16 cellular contexts compared by ENCODE assay signal in genomic region chr2:172207916-172208315, GRCh38.
DNase-seq lines count a peak whose midpoint lies in the region; ATAC-seq and TF ChIP-seq lines count a peak whose summit lies in the region.
"Had no signal": no experiment of that assay in that cellular context is flagged by ENCODE, and none has a peak within 500 bp of the region (broad histone marks: within the 10 kb centered on the region; RNA-seq: fewer than 3 reads in every experiment).

No MANE protein-coding gene starts in this region.

- no peak for TF ChIP-seq RAD21 in IMR-90 (IDR thresholded peaks at IDR 0.05; ENCODE audit: low read length)

- in situ Hi-C loops in IMR-90 (cut with MboI; ENCODE audit: low sequenced_read_pairs) = no loop called here

- peak overlapping the region; percentile 84; the same call in 1 of the 2 replicates for H2BK120ac ChIP-seq in IMR-90 (ENCODE audit: low read depth, low read length)

- H2AK9ac ChIP-seq in IMR-90 (replicated peaks; ENCODE audit: low read depth, low read length, poor library complexity) = no peak overlapping the region

- no peak for TF ChIP-seq CTCF in IMR-90 (conservative IDR thresholded peaks at IDR 0.05; ENCODE audit: low read depth, low read length)
- TF ChIP-seq CTCF in choroid plexus epithelial cell (conservative IDR thresholded peaks at IDR 0.05; ENCODE audit: low read depth, low read length) = no peak
- TF ChIP-seq CTCF in mucosa of descending colon (IDR thresholded peaks at IDR 0.05) = no peak
- TF ChIP-seq CTCF in GM20000 (IDR thresholded peaks at IDR 0.05; ENCODE audit: extremely low read depth, missing control alignments) = no peak

- H3K9me3 ChIP-seq in IMR-90 (ENCODE audit: control insufficient read depth, insufficient read depth, low read length) = no peaks in the 10 kb centered on the region
- no peaks in the 10 kb centered on the region for H3K9me3 ChIP-seq in mucosa of descending colon

- ATAC-seq in IMR-90 (ENCODE audit: low read depth) (peak; percentile 33; the same call in 1 of the 2 replicates), mucosa of descending colon (peak; percentile 73), HG02938 (IDR thresholded peaks at IDR 0.05; ENCODE audit: unreplicated experiment) (no peak)
- ATAC-seq: GM23338, Panc1 had no signal

- peak overlapping the region; percentile 15 for H2BK5ac ChIP-seq in IMR-90 (ENCODE audit: low read depth, low read length, poor library complexity, severe bottlenecking)

- dilution Hi-C loops in IMR-90 (cut with HindIII; ENCODE audit: low sequenced_read_pairs, unreplicated experiment) = no loop called here

- BruUV-seq in IMR-90 (replicated peaks; lab: Mats Ljungman, UMichigan) = no TSS peak

- no peak overlapping the region for H4K91ac ChIP-seq in IMR-90 (ENCODE audit: insufficient read depth, low read depth, low read length)

- H3K14ac ChIP-seq in IMR-90 (replicated peaks; ENCODE audit: low read depth, low read length) = no peak overlapping the region

- WGBS in IMR-90 (ENCODE audit: extremely low coverage in 2 of 2, insufficient read length in 1 of 2), 2 experiments = no CpG with 5 or more reads among the region's 5 CpGs

- H2BK20ac ChIP-seq in IMR-90 (ENCODE audit: low read depth, low read length) = peak overlapping the region; percentile 77; the same call in 1 of the 2 replicates

- no peak overlapping the region for H3K56ac ChIP-seq in IMR-90 (ENCODE audit: extremely low read depth, insufficient read depth, low read length)

- H3K9ac ChIP-seq in IMR-90 (ENCODE audit: low read depth, low read length) = no peak overlapping the region

- H2AK5ac ChIP-seq in IMR-90 (ENCODE audit: low read depth, low read length) = no peak overlapping the region

- CTCF ChIA-PET in IMR-90 (lab: Yijun Ruan, JAX) = interaction anchor here (0.6 to 0.8 kb wide), 3 partner anchors 24 to 254 kb away, joined by 3 to 5 read pairs (median 3); no protein-coding TSS in a partner anchor

- H4K20me1 ChIP-seq in IMR-90 (ENCODE audit: insufficient read depth, low read length) = no peaks in the 10 kb centered on the region

- H3K23ac ChIP-seq in IMR-90 (ENCODE audit: low read depth, low read length) = no peak overlapping the region

- no peak overlapping the region for H3K4ac ChIP-seq in IMR-90 (ENCODE audit: low read depth, low read length)

- intact Hi-C loops in IMR-90 (cut with micrococcal nuclease) (loop anchor here (2.0 kb wide), 1 partner anchor 253 kb away; no protein-coding TSS in a partner anchor), mucosa of descending colon (cut with DNase I, micrococcal nuclease) (no loop called here)

- no peaks in the 10 kb centered on the region for H3K27me3 ChIP-seq in IMR-90 (ENCODE audit: control insufficient read depth, insufficient read depth, low read length)

- H3K4me1 ChIP-seq in IMR-90 (ENCODE audit: control insufficient read depth, insufficient read depth, low read length) = peaks cover 22% of the 10 kb centered on the region
- H3K4me1 ChIP-seq in mucosa of descending colon (ENCODE audit: low read depth) = peaks cover 4% of the 10 kb centered on the region

- H3K9me1 ChIP-seq in IMR-90 (ENCODE audit: insufficient read depth, low read length) = peaks cover 15% of the 10 kb centered on the region

- H2BK15ac ChIP-seq in IMR-90 (ENCODE audit: low read depth, low read length) = peak overlapping the region; percentile 26; the same call in 1 of the 3 replicates

- no peak overlapping the region for H3K4me2 ChIP-seq in IMR-90 (ENCODE audit: low read depth, low read length)
- H3K4me2 ChIP-seq: GM23338 had no signal

- no peak overlapping the region for H4K8ac ChIP-seq in IMR-90 (ENCODE audit: low read depth in 2 of 2, low read length in 2 of 2)

- DNase-seq in EL = peak; percentile 30
- peak; percentile 80 for DNase-seq in IMR-90
- peak; percentile 81 for DNase-seq in choroid plexus epithelial cell (ENCODE audit: low read depth)
- no peak for DNase-seq in mucosa of descending colon
- no peak for DNase-seq in NCI-H345 treated with DMSO at 0.1 percent for 48 hours (lab: John Stamatoyannopoulos, UW; ENCODE audit: unreplicated experiment)
- no peak for DNase-seq in GM20000 (ENCODE audit: low spot score)
- no peak for DNase-seq in 8988T
- DNase-seq: AML-193, Calu3, DND-41, NCI-H2029 treated with DMSO at 0.1 percent for 48 hours, NCI-H526, Right ventricle myocardium superior had no signal

- no peak for TF ChIP-seq POLR2A in IMR-90 (IDR thresholded peaks at IDR 0.05; ENCODE audit: low read depth, low read length)

- no peak overlapping the region for H3K27ac ChIP-seq in IMR-90 (ENCODE audit: insufficient read depth, low read length)

- no peaks in the 10 kb centered on the region for H3K36me3 ChIP-seq in IMR-90 (ENCODE audit: control insufficient read depth, insufficient read depth, low read length)
- no peaks in the 10 kb centered on the region for H3K36me3 ChIP-seq in mucosa of descending colon (ENCODE audit: low read depth)

- no peak overlapping the region for H3K18ac ChIP-seq in IMR-90 (ENCODE audit: low read depth, low read length)

- POLR2A ChIA-PET in IMR-90 (lab: Charles Lee; ENCODE audit: unreplicated experiment) = interaction anchor here (0.6 kb wide), 1 partner anchor 432 kb away, joined by 3 read pairs; no protein-coding TSS in a partner anchor

- H3K4me3 ChIP-seq in IMR-90 (ENCODE audit: insufficient read depth, low read depth, low read length) (no peak overlapping the region), choroid plexus epithelial cell (ENCODE audit: low read depth, low read length) (no peak overlapping the region), mucosa of descending colon (no peak overlapping the region)
- H3K4me3 ChIP-seq: GM23338 had no signal

- peak overlapping the region; percentile 16 for H2AFZ ChIP-seq in IMR-90 (replicated peaks; ENCODE audit: low read length, poor library complexity)
- H2AFZ ChIP-seq: GM23338 had no signal

- H4K5ac ChIP-seq in IMR-90 (ENCODE audit: low read depth, low read length) = peak overlapping the region; percentile 46; the same call in 1 of the 2 replicates

- no peaks in the 10 kb centered on the region for H3K79me1 ChIP-seq in IMR-90 (ENCODE audit: low read depth in 1 of 2, low read length in 2 of 2)

TF ChIP-seq in IMR-90, 13 proteins besides CTCF, POLR2A, EP300 and RAD21:
- no peak for TF ChIP-seq MAFK (IDR thresholded peaks at IDR 0.05; ENCODE audit: low read depth, low read length)
- no peak for TF ChIP-seq RCOR1 (IDR thresholded peaks at IDR 0.05; ENCODE audit: insufficient replicate concordance, low read length)
- no peak for TF ChIP-seq CEBPB (IDR thresholded peaks at IDR 0.05; ENCODE audit: low read depth, low read length)
- no peak for TF ChIP-seq RFX5 (IDR thresholded peaks at IDR 0.05; ENCODE audit: low read depth, low read length)
TF ChIP-seq in IMR-90: peak in this region for 0.

Comparison
In these comparisons a context has a peak if more than half of its experiments do, and no peak if none do; other contexts are left out.
1. DNase-seq: peak in EL (single experiment), IMR-90 (single experiment) and choroid plexus epithelial cell (single experiment); none in mucosa of descending colon (0 of 3), NCI-H345 treated with DMSO at 0.1 percent for 48 hours (single experiment), GM20000 (single experiment) and 8988T (single experiment).